ENCODE assay signal across 19 cellular contexts in genomic region chr3:185756477-185756876, GRCh38.
DNase-seq lines count a peak whose midpoint lies in the region; ATAC-seq and TF ChIP-seq lines count a peak whose summit lies in the region.
"Had no signal": no experiment of that assay in that cellular context is flagged by ENCODE, and none has a peak within 500 bp of the region (broad histone marks: within the 10 kb centered on the region; RNA-seq: fewer than 3 reads in every experiment).

No MANE protein-coding gene starts in this region.

- H3K36me3 Mint-ChIP-seq in GM23338 (ENCODE audit: low read depth) (peaks cover 61% of the 10 kb centered on the region), WTC11 (peaks cover 46% of the 10 kb centered on the region), endodermal cell (ENCODE audit: low read depth) (peaks cover 48% of the 10 kb centered on the region)
- H3K36me3 Mint-ChIP-seq: CD4-positive, CD25-positive, alpha-beta regulatory T cell had no signal

- H3K27ac ChIP-seq in GM23338 (ENCODE audit: low read depth) (no peak overlapping the region), endodermal cell (ENCODE audit: low read depth, low read length) (no peak overlapping the region), smooth muscle cell (ENCODE audit: low read depth) (peak overlapping the region; percentile 15)
- H3K27ac ChIP-seq: BLaER1, C4-2B had no signal

- peaks cover 5% of the 10 kb centered on the region; the same call in 1 of the 2 replicates for H3F3A ChIP-seq in GM23338 (replicated peaks; ENCODE audit: low read depth)
- H3F3A ChIP-seq in smooth muscle cell (ENCODE audit: low read depth) = no peaks in the 10 kb centered on the region

- whole genome bisulfite sequencing in endodermal cell (ENCODE audit: insufficient coverage in 1 of 2, insufficient read length in 1 of 2), 2 experiments = 96% methylated on average over 4 of the region's 4 CpGs; no CpG with 5 or more reads in 1 of the 2 experiments
- 91% methylated on average over 4 of the region's 4 CpGs for WGBS in smooth muscle cell (ENCODE audit: low lambda C conversion rate)

- H3K27ac Mint-ChIP-seq in GM23338 = no peak overlapping the region
- H3K27ac Mint-ChIP-seq in WTC11 = peak overlapping the region; percentile 83; the same call in 1 of the 2 replicates
- H3K27ac Mint-ChIP-seq in endodermal cell = no peak overlapping the region
- H3K27ac Mint-ChIP-seq: B cell; CD4-positive, CD25-positive, alpha-beta regulatory T cell; CD8-positive, alpha-beta T cell had no signal

- H3K27me3 Mint-ChIP-seq in GM23338 (ENCODE audit: insufficient read depth, low read depth, poor library complexity) = peaks cover 18% of the 10 kb centered on the region
- H3K27me3 Mint-ChIP-seq in WTC11 (ENCODE audit: low read depth) = no peaks in the 10 kb centered on the region
- H3K27me3 Mint-ChIP-seq in endodermal cell (ENCODE audit: insufficient read depth) = no peaks in the 10 kb centered on the region

- no peak overlapping the region for H3K4me3 ChIP-seq in GM23338
- H3K4me3 ChIP-seq in endodermal cell (ENCODE audit: low read length) = no peak overlapping the region
- H3K4me3 ChIP-seq in smooth muscle cell = no peak overlapping the region
- no peak overlapping the region for H3K4me3 ChIP-seq in H7 (ENCODE audit: insufficient read depth, low read depth, low read length)
- H3K4me3 ChIP-seq: BLaER1, GM12878 had no signal

- DNase-seq in GM23338 (ENCODE audit: low spot score) = no peak
- DNase-seq in WTC11 (ENCODE audit: low spot score) = no peak
- DNase-seq in endodermal cell = peak; percentile 26
- no peak for DNase-seq in smooth muscle cell (lab: John Stamatoyannopoulos, UW; ENCODE audit: unreplicated experiment)
- DNase-seq in NCI-H345 treated with DMSO at 0.1 percent for 48 hours (lab: John Stamatoyannopoulos, UW; ENCODE audit: unreplicated experiment) = no peak
- DNase-seq in stimulated activated CD4-positive, alpha-beta T cell treated with anti-CD3 and anti-CD28 coated beads, Interleukin-4, amount 100 ng/mL, for 1 hour = no peak
- DNase-seq in H7 = no peak
- DNase-seq: Caco-2; CD4-positive, CD25-positive, alpha-beta regulatory T cell; CD8-positive, alpha-beta T cell; DMS 273 treated with DMSO at 0.1 percent for 48 hours; DMS79; GDM1; GOT3; HCEC 1CT had no signal

- TF ChIP-seq CTCF in GM23338 (conservative IDR thresholded peaks at IDR 0.05; ENCODE audit: low read depth in 2 of 2) (no peak), WTC11 (IDR thresholded peaks at IDR 0.05) (no peak), endodermal cell (conservative IDR thresholded peaks at IDR 0.05) (no peak), smooth muscle cell (IDR thresholded peaks at IDR 0.05; ENCODE audit: borderline replicate concordance, insufficient read depth, poor library complexity, severe bottlenecking) (no peak)

- H3K27me3 ChIP-seq in GM23338 (ENCODE audit: insufficient read depth) (no peaks in the 10 kb centered on the region), endodermal cell (ENCODE audit: control insufficient read depth, insufficient read depth, low read length, poor library complexity, severe bottlenecking) (no peaks in the 10 kb centered on the region), smooth muscle cell (ENCODE audit: low read depth) (no peaks in the 10 kb centered on the region), H7 (ENCODE audit: control insufficient read depth, insufficient read depth, low read length) (no peaks in the 10 kb centered on the region)
- H3K27me3 ChIP-seq: BLaER1 had no signal

- H3K4me1 ChIP-seq in GM23338 (ENCODE audit: insufficient read depth) (peaks cover 70% of the 10 kb centered on the region), endodermal cell (ENCODE audit: control insufficient read depth, insufficient read depth, low read length) (peaks cover 8% of the 10 kb centered on the region), smooth muscle cell (ENCODE audit: low read depth) (peaks cover 27% of the 10 kb centered on the region)
- H3K4me1 ChIP-seq: BLaER1, Caco-2 had no signal

- ATAC-seq in GM23338 (no peak), WTC11 (no peak)
- ATAC-seq: CD8-positive, alpha-beta T cell; GM12878 had no signal

- H3K9ac ChIP-seq in endodermal cell (ENCODE audit: extremely low read depth, low read length, poor library complexity, severe bottlenecking) (no peak overlapping the region), smooth muscle cell (ENCODE audit: low read depth) (no peak overlapping the region)
- H3K9ac ChIP-seq: BLaER1 had no signal

- peaks cover 24% of the 10 kb centered on the region for H4K20me1 ChIP-seq in GM23338 (replicated peaks; ENCODE audit: insufficient read depth)
- peaks cover 100% of the 10 kb centered on the region for H4K20me1 ChIP-seq in smooth muscle cell (ENCODE audit: low read depth)
- H4K20me1 ChIP-seq: BLaER1 had no signal

- CTCF ChIA-PET in WTC11 (lab: Charles Lee) = interaction anchor here (1.5 to 5.2 kb wide), 2 partner anchors 12 to 96 kb away, joined by 4 to 30 read pairs; no protein-coding TSS in a partner anchor

- H3K4me1 Mint-ChIP-seq in GM23338 (peaks cover 67% of the 10 kb centered on the region), WTC11 (peaks cover 86% of the 10 kb centered on the region), endodermal cell (peaks cover 51% of the 10 kb centered on the region)
- H3K4me1 Mint-ChIP-seq: B cell; CD4-positive, CD25-positive, alpha-beta regulatory T cell had no signal

- POLR2A ChIA-PET in WTC11 (lab: Charles Lee) = no interaction called here

- no peak overlapping the region for H2AFZ ChIP-seq in GM23338
- H2AFZ ChIP-seq in smooth muscle cell (ENCODE audit: low read depth) = no peak overlapping the region

- H3K9me2 ChIP-seq in GM23338 (ENCODE audit: insufficient read depth) = peaks cover 6% of the 10 kb centered on the region; the same call in 1 of the 2 replicates

- H3K9me3 ChIP-seq in endodermal cell (ENCODE audit: control insufficient read depth, low read length) = peaks cover 26% of the 10 kb centered on the region
- H3K9me3 ChIP-seq in smooth muscle cell (replicated peaks; ENCODE audit: low read depth) = no peaks in the 10 kb centered on the region
- H3K9me3 ChIP-seq: Caco-2 had no signal

- H3K9me3 Mint-ChIP-seq in GM23338 (peaks cover 26% of the 10 kb centered on the region), WTC11 (peaks cover 25% of the 10 kb centered on the region), endodermal cell (peaks cover 22% of the 10 kb centered on the region)

- peaks cover 97% of the 10 kb centered on the region for H3K79me2 ChIP-seq in GM23338 (replicated peaks; ENCODE audit: insufficient read depth)
- peaks cover 100% of the 10 kb centered on the region for H3K79me2 ChIP-seq in smooth muscle cell (ENCODE audit: low read depth)

- H3K4me2 ChIP-seq in GM23338 = 0 out of 2 replicates have a peak overlapping the region, but pooled peaks have one; percentile 23
- H3K4me2 ChIP-seq in smooth muscle cell = no peak overlapping the region
- H3K4me2 ChIP-seq: BLaER1 had no signal

- H3K36me3 ChIP-seq in GM23338 (ENCODE audit: insufficient read depth) (peaks cover 3% of the 10 kb centered on the region; the same call in 1 of the 2 replicates), endodermal cell (ENCODE audit: control insufficient read depth, insufficient read depth, low read length) (peaks cover 42% of the 10 kb centered on the region), smooth muscle cell (ENCODE audit: low read depth) (no peaks in the 10 kb centered on the region), H7 (replicated peaks; ENCODE audit: control insufficient read depth, insufficient read depth, low read length) (peaks cover 4% of the 10 kb centered on the region)

- H3K4me3 Mint-ChIP-seq in GM23338 = no peak overlapping the region
- H3K4me3 Mint-ChIP-seq in WTC11 = no peak overlapping the region
- no peak overlapping the region for H3K4me3 Mint-ChIP-seq in endodermal cell
- H3K4me3 Mint-ChIP-seq: B cell; CD4-positive, CD25-positive, alpha-beta regulatory T cell; CD8-positive, alpha-beta T cell had no signal

TF ChIP-seq in GM23338, 12 proteins besides CTCF, POLR2A, EP300 and RAD21 (continues in another document):
- TF ChIP-seq ZNF114 (CRISPR knock-in tag; IDR thresholded peaks at IDR 0.05) = no peak
- TF ChIP-seq ETS1 (IDR thresholded peaks at IDR 0.05) = no peak
- TF ChIP-seq CREB1 (CRISPR knock-in tag; IDR thresholded peaks at IDR 0.05; ENCODE audit: low read depth) = no peak
- no peak for TF ChIP-seq ZNF331 (CRISPR knock-in tag; IDR thresholded peaks at IDR 0.05; ENCODE audit: low read depth)
- no peak for TF ChIP-seq STAT1 (IDR thresholded peaks at IDR 0.05; ENCODE audit: unreplicated experiment)

TF ChIP-seq in WTC11, 78 proteins besides CTCF, POLR2A, EP300 and RAD21 (continues in another document):
- TF ChIP-seq E2F5 (CRISPR knock-in tag; IDR thresholded peaks at IDR 0.05) (no peak), FOXK1 (CRISPR knock-in tag; IDR thresholded peaks at IDR 0.05) (no peak), MYBL2 (CRISPR knock-in tag; IDR thresholded peaks at IDR 0.05) (no peak), ZNF263 (CRISPR knock-in tag; IDR thresholded peaks at IDR 0.05; ENCODE audit: low read depth) (no peak), PRRX2 (CRISPR knock-in tag; IDR thresholded peaks at IDR 0.05) (no peak), E2F4 (CRISPR knock-in tag; IDR thresholded peaks at IDR 0.05; ENCODE audit: borderline replicate concordance, low read depth) (no peak), FOXJ3 (CRISPR knock-in tag; IDR thresholded peaks at IDR 0.05; ENCODE audit: borderline replicate concordance) (no peak), EMX1 (CRISPR knock-in tag; IDR thresholded peaks at IDR 0.05) (no peak), GABPB1 (CRISPR knock-in tag; IDR thresholded peaks at IDR 0.05) (no peak), MXD4 (CRISPR knock-in tag; IDR thresholded peaks at IDR 0.05; ENCODE audit: borderline replicate concordance) (no peak), ZNF232 (CRISPR knock-in tag; IDR thresholded peaks at IDR 0.05) (no peak)
